Comparison of ENCODE assay signal across 19 cellular contexts in the genomic region with DNA sequence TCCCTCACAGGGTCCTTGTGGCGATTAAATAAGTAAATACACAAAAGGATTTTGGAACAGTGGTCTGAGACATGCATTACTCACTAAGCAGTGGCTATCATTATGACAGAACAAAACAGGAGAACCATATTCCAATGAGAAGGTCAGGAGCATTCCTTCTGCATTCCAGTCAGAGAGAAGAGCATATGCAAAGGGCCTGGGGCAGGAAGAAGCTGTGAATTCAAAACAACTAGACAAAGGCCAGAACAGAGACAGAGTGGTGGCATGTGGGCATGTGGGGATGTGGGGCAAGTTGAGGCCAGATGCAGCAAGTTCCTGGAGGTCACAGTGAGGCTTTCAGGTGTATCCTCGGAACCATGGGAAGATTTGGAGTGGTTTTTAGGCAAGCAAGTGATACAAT.
DNase-seq lines count a peak whose midpoint lies in the region; ATAC-seq and TF ChIP-seq lines count a peak whose summit lies in the region.
"Had no signal": no experiment of that assay in that cellular context is flagged by ENCODE, and none has a peak within 500 bp of the region (broad histone marks: within the 10 kb centered on the region; RNA-seq: fewer than 3 reads in every experiment).

No MANE protein-coding gene starts in this region.

- no peaks in the 10 kb centered on the region for H3K79me2 ChIP-seq in DOHH2 (ENCODE audit: control insufficient read depth, low read length)
- no peaks in the 10 kb centered on the region for H3K79me2 ChIP-seq in OCI-LY3 (ENCODE audit: low read length)
- no peaks in the 10 kb centered on the region for H3K79me2 ChIP-seq in neural progenitor cell (ENCODE audit: low read depth)

- peak; percentile 13 to 25 for DNase-seq in foreskin keratinocyte
- no peak for DNase-seq in neural progenitor cell (ENCODE audit: low spot score)
- no peak for DNase-seq in activated effector memory CD4-positive, alpha-beta T cell treated with Interleukin-2 at 50 U/mL for 16 hours
- no peak for DNase-seq in effector CD8-positive, alpha-beta T cell (lab: John Stamatoyannopoulos, UW)
- DNase-seq: CD4-positive, alpha-beta T cell; H9; KG1; NCI-H1048; NCI-H1417; NCI-H1694; NCI-H2029 treated with DMSO at 0.1 percent for 48 hours; NCI-H446 treated with DMSO at 0.1 percent for 48 hours; NCI-H526; Peyer's patch; SHP77 treated with DMSO at 0.1 percent for 48 hours had no signal

- H3K27ac ChIP-seq in DOHH2 (ENCODE audit: low read depth, low read length) (no peak overlapping the region), OCI-LY3 (ENCODE audit: low read length) (no peak overlapping the region), foreskin keratinocyte (no peak overlapping the region), neural progenitor cell (no peak overlapping the region)
- H3K27ac ChIP-seq: Peyer's patch had no signal

- H3K9me3 ChIP-seq in DOHH2 (ENCODE audit: control insufficient read depth, insufficient read depth, low read length) = no peaks in the 10 kb centered on the region
- no peaks in the 10 kb centered on the region for H3K9me3 ChIP-seq in OCI-LY3 (ENCODE audit: insufficient read depth, low read length)
- H3K9me3 ChIP-seq in neural progenitor cell (ENCODE audit: low read depth) = no peaks in the 10 kb centered on the region
- H3K9me3 ChIP-seq: Peyer's patch had no signal

- peak overlapping the region; percentile 1 for H3K27ac Mint-ChIP-seq in neural progenitor cell
- H3K27ac Mint-ChIP-seq: CD4-positive, alpha-beta T cell had no signal

- no peak overlapping the region for H2AFZ ChIP-seq in OCI-LY3 (ENCODE audit: low read depth, low read length)
- H2AFZ ChIP-seq in neural progenitor cell (replicated peaks) = no peak overlapping the region

- H3K9me3 Mint-ChIP-seq in neural progenitor cell = peaks cover 8% of the 10 kb centered on the region
- H3K9me3 Mint-ChIP-seq: CD4-positive, alpha-beta T cell had no signal

- no peaks in the 10 kb centered on the region for H3K9me2 ChIP-seq in DOHH2 (replicated peaks; ENCODE audit: control insufficient read depth, low read length)

- peaks cover 7% of the 10 kb centered on the region for H3K27me3 Mint-ChIP-seq in neural progenitor cell (ENCODE audit: insufficient read depth, low read depth)

- H3K36me3 ChIP-seq in DOHH2 (ENCODE audit: control insufficient read depth, low read length) (no peaks in the 10 kb centered on the region), OCI-LY3 (replicated peaks; ENCODE audit: low read depth, low read length) (no peaks in the 10 kb centered on the region), neural progenitor cell (no peaks in the 10 kb centered on the region)
- H3K36me3 ChIP-seq: Peyer's patch had no signal

- peak overlapping the region; percentile 42 for H3K4me2 ChIP-seq in DOHH2 (ENCODE audit: low read length)
- peak overlapping the region; percentile 10; the same call in 1 of the 2 replicates for H3K4me2 ChIP-seq in OCI-LY3 (ENCODE audit: low read length)
- no peak overlapping the region for H3K4me2 ChIP-seq in neural progenitor cell

- TF ChIP-seq CTCF in DOHH2 (IDR thresholded peaks at IDR 0.05; ENCODE audit: low read depth, low read length, poor library complexity, severe bottlenecking) (no peak), OCI-LY3 (IDR thresholded peaks at IDR 0.05; ENCODE audit: low read depth, low read length) (no peak), foreskin keratinocyte (conservative IDR thresholded peaks at IDR 0.05) (no peak), neural progenitor cell (IDR thresholded peaks at IDR 0.05) (no peak)

- H3K27me3 ChIP-seq in DOHH2 (ENCODE audit: control insufficient read depth, low read length) (0 out of 2 replicates have a peak, but pooled peaks cover 5% of the 10 kb centered on the region), OCI-LY3 (ENCODE audit: low read depth, low read length) (peaks cover 22% of the 10 kb centered on the region), foreskin keratinocyte (peaks cover 29% of the 10 kb centered on the region), neural progenitor cell (no peaks in the 10 kb centered on the region)
- H3K27me3 ChIP-seq: Peyer's patch had no signal

- H4K20me1 ChIP-seq in DOHH2 (ENCODE audit: control insufficient read depth, insufficient read depth, low read depth, low read length) (no peaks in the 10 kb centered on the region), OCI-LY3 (ENCODE audit: insufficient read depth, low read length) (no peaks in the 10 kb centered on the region), neural progenitor cell (ENCODE audit: low read depth) (no peaks in the 10 kb centered on the region)

- H3K4me1 ChIP-seq in DOHH2 (ENCODE audit: control insufficient read depth, low read length) (peaks cover 13% of the 10 kb centered on the region), OCI-LY3 (ENCODE audit: low read length) (peaks cover 9% of the 10 kb centered on the region), foreskin keratinocyte (no peaks in the 10 kb centered on the region), neural progenitor cell (no peaks in the 10 kb centered on the region)
- H3K4me1 ChIP-seq: Peyer's patch had no signal

- peaks cover 31% of the 10 kb centered on the region for H3K4me1 Mint-ChIP-seq in neural progenitor cell

- H3F3A ChIP-seq in DOHH2 (ENCODE audit: control insufficient read depth, insufficient read depth) (no peaks in the 10 kb centered on the region), neural progenitor cell (ENCODE audit: low read depth) (no peaks in the 10 kb centered on the region)

- no peak overlapping the region for H3K4me3 Mint-ChIP-seq in neural progenitor cell
- H3K4me3 Mint-ChIP-seq: CD4-positive, alpha-beta T cell; H9 had no signal

- ATAC-seq in foreskin keratinocyte (no peak), GM18873 (IDR thresholded peaks at IDR 0.05; ENCODE audit: low FRiP score, unreplicated experiment) (no peak), GM21723 (IDR thresholded peaks at IDR 0.05; ENCODE audit: unreplicated experiment) (no peak)

- H3K4me3 ChIP-seq in DOHH2 (ENCODE audit: low read length) (no peak overlapping the region), OCI-LY3 (ENCODE audit: low read length) (no peak overlapping the region), neural progenitor cell (no peak overlapping the region)
- H3K4me3 ChIP-seq: Peyer's patch had no signal

- no peaks in the 10 kb centered on the region for H3K36me3 Mint-ChIP-seq in neural progenitor cell

- no peak overlapping the region for H3K9ac ChIP-seq in OCI-LY3 (ENCODE audit: low read length)
- no peak overlapping the region for H3K9ac ChIP-seq in neural progenitor cell

Comparison
In these comparisons a context has a peak if more than half of its experiments do, and no peak if none do; other contexts are left out.
1. DNase-seq: peak in foreskin keratinocyte (2 of 2); none in neural progenitor cell (single experiment), activated effector memory CD4-positive, alpha-beta T cell treated with Interleukin-2 at 50 U/mL for 16 hours (single experiment) and effector CD8-positive, alpha-beta T cell (single experiment).